In genomic region chr1:44721521-44722361, GRCh38 we compare ENCODE assay signal across 8 cellular contexts. TPM values are rescaled to one million over a fixed set of nuclear protein-coding genes. Genes with fewer than 3 reads are reported as not detected.
DNase-seq lines count a peak whose midpoint lies in the region; ATAC-seq and TF ChIP-seq lines count a peak whose summit lies in the region.

No MANE protein-coding gene starts in this region.

- no peaks in the 10 kb centered on the region for H3K27me3 ChIP-seq in DND-41 (ENCODE audit: insufficient read depth, low read length, poor library complexity)
- H3K27me3 ChIP-seq in PC-9 (ENCODE audit: insufficient read depth, low read depth) = no peaks in the 10 kb centered on the region
- H3K27me3 ChIP-seq in gastroesophageal sphincter = peaks cover 21% of the 10 kb centered on the region

- H3K36me3 ChIP-seq in DND-41 (ENCODE audit: insufficient read depth, low read length) (no peaks in the 10 kb centered on the region), PC-9 (ENCODE audit: low read depth) (no peaks in the 10 kb centered on the region), gastroesophageal sphincter (no peaks in the 10 kb centered on the region)

- peaks cover 0 to 2% of the 10 kb centered on the region in 2 donors for H3K36me3 Mint-ChIP-seq in activated T-cell treated with anti-CD3 and anti-CD28 coated beads, Interleukin-2, amount 50 U/mL, for 72 hours (ENCODE audit: insufficient read depth in 2 of 2)

- no peaks in the 10 kb centered on the region for H3K9me2 ChIP-seq in PC-9 (ENCODE audit: insufficient read depth)

- H3K9ac ChIP-seq in DND-41 (ENCODE audit: low read depth, low read length) = no peak overlapping the region

- H3K4me1 ChIP-seq in DND-41 (ENCODE audit: insufficient read depth, low read length) (peaks cover 3% of the 10 kb centered on the region; the same call in 1 of the 2 replicates), PC-9 (replicated peaks; ENCODE audit: insufficient read depth) (peaks cover 26% of the 10 kb centered on the region), gastroesophageal sphincter (peaks cover 0 to 12% (median 0%) of the 10 kb centered on the region in 3 donors)

- intact Hi-C loops in PC-9 (cut with micrococcal nuclease; ENCODE audit: unreplicated experiment) = no loop called here

- BruUV-seq in PC-9 (replicated peaks; lab: Mats Ljungman, UMichigan) = TSS peak; percentile 99

- ATAC-seq in DND-41 (ENCODE audit: insufficient read depth, low read depth) (peak; percentile 55), GM21515 (IDR thresholded peaks at IDR 0.05; ENCODE audit: unreplicated experiment) (peak; percentile 64), gastroesophageal sphincter (peak; percentile 73)
- ATAC-seq in activated T-cell treated with anti-CD3 and anti-CD28 coated beads, Interleukin-2, amount 50 U/mL, for 72 hours (replicated peaks in 1 of 2) = peak; percentile 83 to 84

- H3K4me3 Mint-ChIP-seq in activated T-cell treated with anti-CD3 and anti-CD28 coated beads, Interleukin-2, amount 50 U/mL, for 72 hours = peak overlapping the region; percentile 62 to 71

- H3K9me3 Mint-ChIP-seq in activated T-cell treated with anti-CD3 and anti-CD28 coated beads, Interleukin-2, amount 50 U/mL, for 72 hours = no peaks in the 10 kb centered on the region

- H3K4me1 Mint-ChIP-seq in activated T-cell treated with anti-CD3 and anti-CD28 coated beads, Interleukin-2, amount 50 U/mL, for 72 hours (ENCODE audit: low read depth) = peaks cover 89% of the 10 kb centered on the region

- peaks cover 37% of the 10 kb centered on the region; the same call in 1 of the 2 replicates for H3F3A ChIP-seq in PC-9 (ENCODE audit: insufficient read depth, low read depth)

- TF ChIP-seq CTCF in DND-41 (IDR thresholded peaks at IDR 0.05; ENCODE audit: borderline replicate concordance, extremely low read depth, low read length, poor library complexity, severe bottlenecking) (no peak), PC-9 (conservative IDR thresholded peaks at IDR 0.05) (no peak), gastroesophageal sphincter (IDR thresholded peaks at IDR 0.05) (no peak), retinal pigment epithelial cell (conservative IDR thresholded peaks at IDR 0.05; ENCODE audit: low read depth, low read length) (no peak)

- no peak overlapping the region for H3K4me2 ChIP-seq in DND-41 (ENCODE audit: insufficient read depth, low read length)
- H3K4me2 ChIP-seq in PC-9 = peak overlapping the region; percentile 71

- H3K79me2 ChIP-seq in DND-41 (ENCODE audit: insufficient read depth, low read length) = no peaks in the 10 kb centered on the region
- no peaks in the 10 kb centered on the region for H3K79me2 ChIP-seq in PC-9 (ENCODE audit: low read depth)

- H3K27me3 Mint-ChIP-seq in activated T-cell treated with anti-CD3 and anti-CD28 coated beads, Interleukin-2, amount 50 U/mL, for 72 hours (ENCODE audit: low read depth) = no peaks in the 10 kb centered on the region

- peak overlapping the region; percentile 99 for H3K27ac Mint-ChIP-seq in activated T-cell treated with anti-CD3 and anti-CD28 coated beads, Interleukin-2, amount 50 U/mL, for 72 hours

- H3K27ac ChIP-seq in DND-41 (ENCODE audit: low read length) = no peak overlapping the region
- H3K27ac ChIP-seq in PC-9 = peak overlapping the region; percentile 89
- H3K27ac ChIP-seq in gastroesophageal sphincter = no peak overlapping the region

- DNase-seq in DND-41 (no peak), HT1080 (ENCODE audit: low read depth) (peak; percentile 100), PC-9 (peak; percentile 70 to 97), retinal pigment epithelial cell (ENCODE audit: low read depth) (peak; percentile 88), HuH-7 (ENCODE audit: low spot score) (no peak)
- peak; percentile 86 to 91 for DNase-seq in activated T-cell treated with anti-CD3 and anti-CD28 coated beads, Interleukin-2, amount 50 U/mL, for 72 hours

- H3K9me3 ChIP-seq in DND-41 (ENCODE audit: insufficient read depth, low read length, severe bottlenecking) = no peaks in the 10 kb centered on the region
- no peaks in the 10 kb centered on the region for H3K9me3 ChIP-seq in PC-9 (ENCODE audit: insufficient read depth, low read depth)
- H3K9me3 ChIP-seq in gastroesophageal sphincter = no peaks in the 10 kb centered on the region

- no peak overlapping the region for H2AFZ ChIP-seq in DND-41 (ENCODE audit: low read depth, low read length)
- H2AFZ ChIP-seq in PC-9 = peak overlapping the region; percentile 34

- TF ChIP-seq EP300 in gastroesophageal sphincter (IDR thresholded peaks at IDR 0.05) = no peak

- WGBS in gastroesophageal sphincter (ENCODE audit: low coverage in 1 of 2), 2 donors = 32 to 45% methylated on average over 14 of the region's 14 CpGs

- H4K20me1 ChIP-seq in DND-41 (ENCODE audit: insufficient read depth, low read length) (no peaks in the 10 kb centered on the region), PC-9 (ENCODE audit: insufficient read depth) (no peaks in the 10 kb centered on the region)

- H3K4me3 ChIP-seq in DND-41 (ENCODE audit: low read depth in 1 of 2, low read length in 2 of 2) (no peak overlapping the region), PC-9 (peak overlapping the region; percentile 21; the same call in 1 of the 2 replicates), gastroesophageal sphincter (no peak overlapping the region), retinal pigment epithelial cell (ENCODE audit: low read length) (no peak overlapping the region)

- POLR2A ChIA-PET in PC-9 (lab: Charles Lee; ENCODE audit: unreplicated experiment) = interaction anchor here (0.5 to 1.6 kb wide), 26 partner anchors 9 to 1513 kb away, joined by 3 to 78 read pairs (median 4); partner anchors contain the start of genes ARMH1, HECTD3, RNU5D-1 and TMEM53

- peak; percentile 71 to 96 for TF ChIP-seq POLR2A in gastroesophageal sphincter (IDR thresholded peaks at IDR 0.05)

- CTCF ChIA-PET in PC-9 (lab: Charles Lee) = interaction anchor here (0.6 kb wide), 1 partner anchor 9 kb away, joined by 3 read pairs; the partner anchor contains the start of gene RNU5D-1

RNA-seq across cellular contexts. Expression of gene RNU5D-1, which starts 9.2 kb away (rescaled TPM):
- total RNA-seq in HT1080 (2014; rRNA removed; shearing (Covaris generic)) = not detected in 2 replicates
- polyA plus RNA-seq in HT1080 (2015; cell fraction: cytosol; rRNA removed) = not detected in 2 replicates
- not detected in 2 replicates for polyA plus RNA-seq in HT1080 (2015; cell fraction: nucleus; rRNA removed)
- total RNA-seq in PC-9 (2021) (not detected in 2 replicates), gastroesophageal sphincter (not detected)
- not detected for total RNA-seq in activated T-cell treated with anti-CD3 and anti-CD28 coated beads, Interleukin-2, amount 50 U/mL, for 72 hours

RNA-seq across cellular contexts. Expression of gene KIF2C, which starts 17.9 kb away (rescaled TPM):
- total RNA-seq in HT1080 (2014; rRNA removed; shearing (Covaris generic)) = 69.9 and 75.6 TPM in 2 replicates
- polyA plus RNA-seq in HT1080 (2015; cell fraction: cytosol; rRNA removed) = 44.8 and 45.7 TPM in 2 replicates
- polyA plus RNA-seq in HT1080 (2015; cell fraction: nucleus; rRNA removed) = 121 and 126 TPM in 2 replicates
- total RNA-seq in PC-9 (2021) (103 and 119 TPM in 2 replicates), gastroesophageal sphincter (1 to 10 TPM in 1 of 4 donors, under 1 TPM in 3; 0.40 to 2.2 (median 0.72) TPM)
- 100 to 1,000 TPM; 134 to 147 TPM for total RNA-seq in activated T-cell treated with anti-CD3 and anti-CD28 coated beads, Interleukin-2, amount 50 U/mL, for 72 hours

RNA-seq across cellular contexts. Expression of gene ARMH1, which starts 47.2 kb away (rescaled TPM):
- total RNA-seq in HT1080 (2014; rRNA removed; shearing (Covaris generic)) = not detected in 2 replicates
- polyA plus RNA-seq in HT1080 (2015; cell fraction: cytosol; rRNA removed) = not detected in 2 replicates
- polyA plus RNA-seq in HT1080 (2015; cell fraction: nucleus; rRNA removed) = 0.35 and 0.93 TPM in 2 replicates
- 16.3 and 16.9 TPM in 2 replicates for total RNA-seq in PC-9 (2021)
- 100 to 1,000 TPM; 108 to 123 TPM for total RNA-seq in activated T-cell treated with anti-CD3 and anti-CD28 coated beads, Interleukin-2, amount 50 U/mL, for 72 hours
- total RNA-seq in gastroesophageal sphincter = 1 to 10 TPM in 2 of 4 donors, under 1 TPM in 2; 0.66 to 3.0 (median 1.3) TPM

RNA-seq across cellular contexts. Expression of gene TMEM53, which starts 47.5 kb away (rescaled TPM):
- total RNA-seq in HT1080 (2014; rRNA removed; shearing (Covaris generic)) = 3.9 and 4.2 TPM in 2 replicates
- polyA plus RNA-seq in HT1080 (2015; cell fraction: cytosol; rRNA removed) = 6.2 and 11.0 TPM in 2 replicates
- polyA plus RNA-seq in HT1080 (2015; cell fraction: nucleus; rRNA removed) = 4.1 and 4.6 TPM in 2 replicates
- 33.2 and 36.1 TPM in 2 replicates for total RNA-seq in PC-9 (2021)
- 1 to 10 TPM; 3.8 to 4.5 TPM for total RNA-seq in activated T-cell treated with anti-CD3 and anti-CD28 coated beads, Interleukin-2, amount 50 U/mL, for 72 hours
- total RNA-seq in gastroesophageal sphincter = 1 to 10 TPM; 3.9 to 8.3 (median 4.7) TPM

RNA-seq across cellular contexts. Expression of gene RPS8, which starts 53.6 kb away (rescaled TPM):
- total RNA-seq in HT1080 (2014; rRNA removed; shearing (Covaris generic)) = 2,959 and 3,013 TPM in 2 replicates
- polyA plus RNA-seq in HT1080 (2015; cell fraction: cytosol; rRNA removed) = 3,238 and 3,344 TPM in 2 replicates
- 950 and 1,007 TPM in 2 replicates for polyA plus RNA-seq in HT1080 (2015; cell fraction: nucleus; rRNA removed)
- total RNA-seq in PC-9 (2021) = 2,059 and 2,176 TPM in 2 replicates
- 1,000 to 10,000 TPM; 2,862 to 3,010 TPM for total RNA-seq in activated T-cell treated with anti-CD3 and anti-CD28 coated beads, Interleukin-2, amount 50 U/mL, for 72 hours
- 1,000 to 10,000 TPM; 1,157 to 3,010 (median 2,305) TPM for total RNA-seq in gastroesophageal sphincter

Comparison
In these comparisons a context has a peak if more than half of its experiments do, and no peak if none do; other contexts are left out.
1. DNase-seq: peak in HT1080 (single experiment), PC-9 (2 of 2), activated T-cell treated with anti-CD3 and anti-CD28 coated beads, Interleukin-2, amount 50 U/mL, for 72 hours (2 of 2) and retinal pigment epithelial cell (single experiment); none in DND-41 (single experiment) and HuH-7 (single experiment).
2. RNA of gene KIF2C, which starts 17.9 kb away (total RNA-seq): 134 to 147 TPM in activated T-cell treated with anti-CD3 and anti-CD28 coated beads, Interleukin-2, amount 50 U/mL, for 72 hours, 103 to 119 TPM in PC-9 and 69.9 to 75.6 TPM in HT1080; 0.40 to 2.2 TPM in gastroesophageal sphincter; every median in the first group is over 10 times any median in the second.
3. Peak in every context shown above with its lines, with median percentiles within 50 percentile points of each other: ATAC-seq.